ENCODE assay signal across 13 cellular contexts in the genomic region with DNA sequence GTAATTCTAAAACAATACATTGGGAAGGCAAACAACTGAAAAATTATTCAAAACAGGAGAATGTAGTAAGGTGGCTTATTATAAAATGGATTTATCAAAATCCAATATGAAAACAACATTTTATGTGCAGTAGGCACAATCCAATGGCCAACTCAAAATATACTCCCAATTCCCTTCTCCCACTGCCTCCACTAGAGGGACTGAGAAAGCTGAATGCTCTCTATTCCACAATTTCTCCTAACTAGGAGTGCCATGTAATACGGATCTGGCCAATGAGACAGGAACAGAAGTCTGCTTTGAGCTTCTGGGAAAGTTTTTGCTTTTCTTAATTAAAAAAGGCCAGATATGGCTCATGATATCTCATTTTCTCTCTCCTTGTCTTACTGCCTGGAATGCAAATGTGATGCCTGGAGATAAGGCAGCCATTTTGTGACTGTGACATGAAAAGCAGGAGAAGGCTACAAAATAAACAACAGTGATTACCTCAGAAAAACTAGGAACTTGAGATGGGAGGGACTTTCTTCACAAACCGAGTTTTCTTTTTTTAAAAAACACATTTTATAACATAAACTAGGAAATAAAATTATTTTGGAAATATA. TPM values are rescaled to one million over a fixed set of nuclear protein-coding genes. Genes with fewer than 3 reads are reported as not detected.
DNase-seq lines count a peak whose midpoint lies in the region; ATAC-seq and TF ChIP-seq lines count a peak whose summit lies in the region.
"Had no signal": no experiment of that assay in that cellular context is flagged by ENCODE, and none has a peak within 500 bp of the region (broad histone marks: within the 10 kb centered on the region; RNA-seq: fewer than 3 reads in every experiment).

No MANE protein-coding gene starts in this region.

- no peak overlapping the region for H3K4me2 ChIP-seq in fibroblast of lung (ENCODE audit: extremely low read depth, insufficient read depth, low read length)
- no peak overlapping the region for H3K4me2 ChIP-seq in smooth muscle cell

- H2AFZ ChIP-seq in fibroblast of lung (ENCODE audit: low read length) (no peak overlapping the region), smooth muscle cell (ENCODE audit: low read depth) (no peak overlapping the region)

- 88% methylated on average over 2 of the region's 2 CpGs for WGBS in smooth muscle cell (ENCODE audit: low lambda C conversion rate)

- intact Hi-C loops in sciatic nerve (cut with DNase I) = no loop called here

- TF ChIP-seq CTCF in fibroblast of lung (conservative IDR thresholded peaks at IDR 0.05 in 1 of 2, IDR thresholded peaks at IDR 0.05 in 1 of 2; ENCODE audit: low read depth in 1 of 2, low read length in 2 of 2) = peak; percentile 33 to 45
- peak; percentile 29 for TF ChIP-seq CTCF in smooth muscle cell (IDR thresholded peaks at IDR 0.05; ENCODE audit: borderline replicate concordance, insufficient read depth, poor library complexity, severe bottlenecking)

- H3K36me3 ChIP-seq in fibroblast of lung (ENCODE audit: control insufficient read depth, insufficient read depth, low read length) (no peaks in the 10 kb centered on the region), smooth muscle cell (ENCODE audit: low read depth) (no peaks in the 10 kb centered on the region)

- H3K4me3 ChIP-seq in fibroblast of lung (replicated peaks in 1 of 4; ENCODE audit: control extremely low read depth in 1 of 4, insufficient read depth in 1 of 4, low read depth in 3 of 4, low read length in 4 of 4) (no peak overlapping the region), smooth muscle cell (no peak overlapping the region)

- H3K4me1 ChIP-seq in fibroblast of lung (ENCODE audit: control insufficient read depth, extremely low read depth, insufficient read depth, low read length) (peaks cover 4% of the 10 kb centered on the region), smooth muscle cell (ENCODE audit: low read depth) (no peaks in the 10 kb centered on the region)

- H3K9me3 ChIP-seq in fibroblast of lung (ENCODE audit: control insufficient read depth, insufficient read depth, low read depth, low read length) = no peaks in the 10 kb centered on the region
- no peaks in the 10 kb centered on the region for H3K9me3 ChIP-seq in smooth muscle cell (replicated peaks; ENCODE audit: low read depth)

- DNase-seq in DMS 273 (lab: John Stamatoyannopoulos, UW; ENCODE audit: unreplicated experiment) (peak; percentile 57), DMS 273 treated with DMSO at 0.1 percent for 48 hours (lab: John Stamatoyannopoulos, UW) (no peak), RKO (ENCODE audit: low spot score) (peak; percentile 36), fibroblast of lung (ENCODE audit: low read depth in 2 of 2) (peak in 1 of 2 donors; percentile 18), smooth muscle cell (lab: John Stamatoyannopoulos, UW; ENCODE audit: unreplicated experiment) (no peak), NOMO-1 treated with DMSO at 0.1 percent for 48 hours (lab: John Stamatoyannopoulos, UW; ENCODE audit: unreplicated experiment) (no peak), middle frontal gyrus (ENCODE audit: extremely low spot score, low spot score) (no peak), sciatic nerve (ENCODE audit: low spot score) (no peak)
- DNase-seq: 8988T; activated CD4-positive, alpha-beta T cell treated with anti-CD3 and anti-CD28 coated beads, Interleukin-2, amount 10 ng/mL, durations not matched to agents 24 days and 14 days; activated naive CD4-positive, alpha-beta T cell treated with anti-CD3 and anti-CD28 coated beads for 36 hours; NCI-H1105 treated with DMSO at 0.1 percent for 48 hours; RPMI8226 had no signal

- H3K79me2 ChIP-seq in fibroblast of lung (ENCODE audit: control insufficient read depth, insufficient read depth, low read length) (no peaks in the 10 kb centered on the region), smooth muscle cell (ENCODE audit: low read depth) (peaks cover 33% of the 10 kb centered on the region)

- H3K27me3 ChIP-seq in fibroblast of lung (ENCODE audit: control insufficient read depth, insufficient read depth, low read length) (no peaks in the 10 kb centered on the region), smooth muscle cell (ENCODE audit: low read depth) (no peaks in the 10 kb centered on the region)

- no peaks in the 10 kb centered on the region for H4K20me1 ChIP-seq in fibroblast of lung (ENCODE audit: control insufficient read depth, extremely low read depth, insufficient read depth, low read length)
- H4K20me1 ChIP-seq in smooth muscle cell (ENCODE audit: low read depth) = peaks cover 7% of the 10 kb centered on the region

- H3F3A ChIP-seq in smooth muscle cell (ENCODE audit: low read depth) = no peaks in the 10 kb centered on the region

- H3K9ac ChIP-seq in fibroblast of lung (ENCODE audit: insufficient read depth, low read length) (no peak overlapping the region), smooth muscle cell (ENCODE audit: low read depth) (no peak overlapping the region)

- H3K27ac ChIP-seq in fibroblast of lung (ENCODE audit: insufficient read depth, low read length) = no peak overlapping the region
- no peak overlapping the region for H3K27ac ChIP-seq in smooth muscle cell (ENCODE audit: low read depth)

- ATAC-seq in sciatic nerve = no peak

RNA-seq across cellular contexts. Expression of a gene that starts 18.8 kb away (rescaled TPM):
- total RNA-seq in fibroblast of lung (34.7 and 37.8 TPM in 2 replicates), smooth muscle cell (109 and 149 TPM in 2 replicates), sciatic nerve (96.5 TPM)
- polyA plus RNA-seq in fibroblast of lung (17.5 and 18.4 TPM in 2 replicates), smooth muscle cell (64.3 and 72.0 TPM in 2 replicates)
- polyA plus RNA-seq in fibroblast of lung (2012) = 13.3 and 13.9 TPM in 2 replicates
- 12.7 and 23.8 TPM in 2 replicates for polyA minus RNA-seq in fibroblast of lung (ENCODE audit: low replicate concordance)

Comparison
In these comparisons a context has a peak if more than half of its experiments do, and no peak if none do; other contexts are left out.
1. DNase-seq: peak in DMS 273 (single experiment) and RKO (single experiment); none in DMS 273 treated with DMSO at 0.1 percent for 48 hours (single experiment), smooth muscle cell (single experiment), NOMO-1 treated with DMSO at 0.1 percent for 48 hours (single experiment), middle frontal gyrus (single experiment) and sciatic nerve (single experiment).